Comparison of ENCODE assay signal across 20 cellular contexts in the genomic region with DNA sequence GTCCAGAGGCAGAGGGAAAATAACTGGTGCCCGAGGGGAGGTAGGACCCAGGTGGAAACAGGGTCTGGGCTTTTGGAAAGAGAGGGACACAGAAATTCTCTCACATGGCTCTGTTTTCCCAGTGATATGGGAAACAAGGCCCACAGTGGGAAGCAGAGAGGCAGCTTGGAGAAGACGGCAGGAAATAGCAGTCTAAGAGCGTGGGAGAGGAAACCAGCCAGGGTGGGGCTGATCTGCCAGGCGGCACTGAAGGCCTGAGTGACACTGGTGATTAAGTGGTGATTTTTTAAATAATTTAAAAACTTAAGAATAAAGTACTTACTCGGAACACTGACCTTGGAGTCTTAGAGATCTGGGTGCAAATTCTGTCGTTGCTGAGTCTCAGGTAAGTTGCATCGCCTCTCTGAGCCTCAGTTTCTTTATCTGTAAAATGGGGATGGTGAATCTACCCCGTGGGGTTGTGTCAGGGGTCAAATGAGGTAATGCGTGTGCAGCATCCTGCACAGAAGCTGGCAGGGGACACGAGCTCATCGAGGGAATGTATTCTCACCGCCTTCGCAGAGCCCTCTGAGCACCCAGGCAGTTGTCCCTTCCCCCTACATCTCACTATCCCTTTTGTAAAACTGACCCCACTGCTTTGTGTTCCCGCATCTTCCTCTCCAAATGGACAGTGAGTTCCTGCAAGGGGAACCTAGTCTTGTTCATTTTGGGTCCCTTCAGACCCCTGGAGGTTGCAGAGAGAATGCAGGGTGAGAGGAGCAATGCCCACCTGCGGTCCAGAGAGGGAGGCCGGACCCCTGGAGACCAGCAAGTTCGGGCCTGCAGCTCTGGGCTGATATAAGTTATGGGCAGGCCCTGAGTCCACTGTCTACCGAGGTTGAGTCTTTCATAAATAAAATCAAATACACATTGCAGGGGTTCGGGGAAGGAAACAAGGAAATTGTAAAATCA.
DNase-seq lines count a peak whose midpoint lies in the region; ATAC-seq, FAIRE-seq and TF ChIP-seq lines count a peak whose summit lies in the region.
"Had no signal": no experiment of that assay in that cellular context is flagged by ENCODE, and none has a peak within 500 bp of the region (broad histone marks: within the 10 kb centered on the region; RNA-seq: fewer than 3 reads in every experiment).

No MANE protein-coding gene starts in this region.

- in situ Hi-C loops in HepG2 (cut with HindIII; ENCODE audit: extremely low pct_ligation_motif_present, low pct_unique_long_range_greater_than_20kb): no loop called here

- BruUV-seq in HepG2 (replicated peaks; lab: Mats Ljungman, UMichigan): no TSS peak

- TF ChIP-seq CTCF in HepG2 (CRISPR knock-in tag; IDR thresholded peaks at IDR 0.05): no peak
- no peak for TF ChIP-seq CTCF in right lobe of liver (IDR thresholded peaks at IDR 0.05)
- TF ChIP-seq CTCF in OCI-LY1 (IDR thresholded peaks at IDR 0.05; ENCODE audit: low read length): 0 out of 2 replicates have a peak, but pooled peaks have one; percentile 8
- TF ChIP-seq CTCF in type B pancreatic cell (conservative IDR thresholded peaks at IDR 0.05): peak; percentile 43
- no peak for TF ChIP-seq CTCF in CD14-positive monocyte (IDR thresholded peaks at IDR 0.05)

- H4K20me1 ChIP-seq in HepG2 (ENCODE audit: insufficient read depth, low read length): no peaks in the 10 kb centered on the region
- H4K20me1 ChIP-seq in OCI-LY1 (ENCODE audit: insufficient read depth, low read length): no peaks in the 10 kb centered on the region

- H3K4me1 ChIP-seq in HepG2 (ENCODE audit: insufficient read depth, low read length) (no peaks in the 10 kb centered on the region), right lobe of liver (peaks cover 0 to 11% (median 5%) of the 10 kb centered on the region in 4 donors), OCI-LY1 (ENCODE audit: insufficient read depth, low read length, severe bottlenecking) (no peaks in the 10 kb centered on the region)
- H3K4me1 ChIP-seq: HAP-1, testis had no signal

- H3K9me3 Mint-ChIP-seq in type B pancreatic cell (no peaks in the 10 kb centered on the region), CD14-positive monocyte (peaks cover 0 to 2% (median 0%) of the 10 kb centered on the region in 7 donors)

- H3K36me3 ChIP-seq in HepG2 (replicated peaks in 1 of 2; ENCODE audit: control insufficient read depth in 1 of 2, insufficient read depth in 2 of 2, low read length in 2 of 2) (no peaks in the 10 kb centered on the region), right lobe of liver (no peaks in the 10 kb centered on the region), OCI-LY1 (ENCODE audit: insufficient read depth, low read length) (no peaks in the 10 kb centered on the region)
- H3K36me3 ChIP-seq: HAP-1 had no signal

- H3K9me3 ChIP-seq in HepG2 (ENCODE audit: low read length) (no peaks in the 10 kb centered on the region), right lobe of liver (no peaks in the 10 kb centered on the region), OCI-LY1 (ENCODE audit: low read length) (no peaks in the 10 kb centered on the region)
- H3K9me3 ChIP-seq: HAP-1, testis had no signal

- no peak for DNase-seq in HepG2 (ENCODE audit: low spot score)
- no peak for DNase-seq in right lobe of liver
- no peak for DNase-seq in left ventricle myocardium superior
- DNase-seq in type B pancreatic cell (ENCODE audit: extremely low spot score, unreplicated experiment): no peak
- DNase-seq in HT-29 (ENCODE audit: low spot score): no peak
- DNase-seq in CD14-positive monocyte (ENCODE audit: low spot score): no peak
- DNase-seq: activated CD8-positive, alpha-beta T cell treated with anti-CD3 and anti-CD28 coated beads, Interleukin-2, amount 10 ng/mL, durations not matched to agents 7 days and 5 days; cortex of kidney; left colon; NCI-H1694; NCI-H524 treated with DMSO at 0.1 percent for 48 hours; stimulated activated CD4-positive, alpha-beta T cell treated with anti-CD3 and anti-CD28 coated beads, Interleukin-2, amount 100 ng/mL, for 48 hours; stimulated activated CD8-positive, alpha-beta memory T cell treated with anti-CD3 and anti-CD28 coated beads, Interleukin-4, amount 100 ng/mL, for 48 hours; SW 1271; testis had no signal

- H3K4me3 ChIP-seq in HepG2 (replicated peaks in 1 of 3; ENCODE audit: insufficient read depth in 1 of 3, low read depth in 2 of 3, low read length in 3 of 3): no peak overlapping the region
- no peak overlapping the region for H3K4me3 ChIP-seq in right lobe of liver
- no peak overlapping the region for H3K4me3 ChIP-seq in OCI-LY1 (ENCODE audit: low read depth, low read length, poor library complexity, severe bottlenecking)
- H3K4me3 ChIP-seq: HAP-1, hepatocyte, testis had no signal

- H3K27me3 ChIP-seq in HepG2 (ENCODE audit: control insufficient read depth in 1 of 2, insufficient read depth in 2 of 2, low read length in 2 of 2) (peaks cover 0 to 45% of the 10 kb centered on the region in 2 experiments; a peak in 3 of 5 replicates), right lobe of liver (no peaks in the 10 kb centered on the region), OCI-LY1 (ENCODE audit: insufficient read depth, low read length) (no peaks in the 10 kb centered on the region)
- H3K27me3 ChIP-seq: hepatocyte, testis had no signal

- no peak overlapping the region for H3K4me2 ChIP-seq in HepG2 (ENCODE audit: low read depth, low read length)
- H3K4me2 ChIP-seq in OCI-LY1 (ENCODE audit: low read length): no peak overlapping the region
- H3K4me2 ChIP-seq: hepatocyte had no signal

- ATAC-seq in HepG2: peak; percentile 58
- no peak for ATAC-seq in right lobe of liver
- peak; percentile 70 for ATAC-seq in left ventricle myocardium superior
- no peak for ATAC-seq in HG02678 (IDR thresholded peaks at IDR 0.05; ENCODE audit: unreplicated experiment)
- ATAC-seq: activated CD8-positive, alpha-beta T cell treated with anti-CD3 and anti-CD28 coated beads, Interleukin-2, amount 10 ng/mL, durations not matched to agents 7 days and 5 days; left colon; sciatic nerve had no signal

- intact Hi-C loops in HepG2 (cut with micrococcal nuclease; ENCODE audit: unreplicated experiment) (no loop called here), right lobe of liver (cut with DNase I) (no loop called here), left ventricle myocardium superior (cut with micrococcal nuclease) (no loop called here), CD14-positive monocyte (cut with micrococcal nuclease) (no loop called here)

- H3K4me1 Mint-ChIP-seq in type B pancreatic cell (ENCODE audit: unreplicated experiment) (peaks cover 17% of the 10 kb centered on the region), CD14-positive monocyte (no peaks in the 10 kb centered on the region)

- no peak for TF ChIP-seq EP300 in HepG2 (IDR thresholded peaks at IDR 0.05; ENCODE audit: low read depth in 2 of 2, low read length in 2 of 2)
- no peak for TF ChIP-seq EP300 in HepG2 (CRISPR knock-in tag; IDR thresholded peaks at IDR 0.05; ENCODE audit: borderline replicate concordance)

- H3K9me2 ChIP-seq in OCI-LY1 (ENCODE audit: low read depth, low read length): no peaks in the 10 kb centered on the region

- H3K4me3 Mint-ChIP-seq in type B pancreatic cell: peak overlapping the region; percentile 25
- no peak overlapping the region for H3K4me3 Mint-ChIP-seq in CD14-positive monocyte
- H3K4me3 Mint-ChIP-seq: activated CD8-positive, alpha-beta T cell treated with anti-CD3 and anti-CD28 coated beads, Interleukin-2, amount 10 ng/mL, durations not matched to agents 7 days and 5 days had no signal

- H3F3A ChIP-seq in OCI-LY1 (ENCODE audit: insufficient read depth, low read length): no peaks in the 10 kb centered on the region

- H3K27ac ChIP-seq in HepG2 (ENCODE audit: extremely low read length, insufficient read depth, low read length) (no peak overlapping the region), right lobe of liver (no peak overlapping the region), OCI-LY1 (ENCODE audit: low read depth, low read length, poor library complexity, severe bottlenecking) (no peak overlapping the region)
- H3K27ac ChIP-seq: testis had no signal

- CTCF ChIA-PET in HepG2 (lab: Yijun Ruan, JAX; ENCODE audit: low intra/inter-chr PET ratio, low total read pairs): no interaction called here

- POLR2A ChIA-PET in HepG2 (lab: Yijun Ruan, JAX): no interaction called here

- H3K27me3 Mint-ChIP-seq in type B pancreatic cell (peaks cover 18% of the 10 kb centered on the region), CD14-positive monocyte (ENCODE audit: low read depth in 3 of 3) (peaks cover 4 to 9% (median 7%) of the 10 kb centered on the region in 3 donors)

- 14% methylated on average over 19 of the region's 19 CpGs for WGBS in HepG2 (ENCODE audit: low lambda C conversion rate)
- 57% methylated on average over 18 of the region's 19 CpGs for WGBS in right lobe of liver (ENCODE audit: insufficient coverage, low coverage, low lambda C conversion rate, missing lambda C conversion rate)

- H3K27ac Mint-ChIP-seq in type B pancreatic cell (no peak overlapping the region), CD14-positive monocyte (no peak overlapping the region)
- H3K27ac Mint-ChIP-seq: activated CD8-positive, alpha-beta T cell treated with anti-CD3 and anti-CD28 coated beads, Interleukin-2, amount 10 ng/mL, durations not matched to agents 7 days and 5 days had no signal

- H2AFZ ChIP-seq in HepG2 (ENCODE audit: low read length) (no peak overlapping the region), OCI-LY1 (ENCODE audit: low read length) (no peak overlapping the region)
- H2AFZ ChIP-seq: hepatocyte had no signal

- H3K36me3 Mint-ChIP-seq in type B pancreatic cell (no peaks in the 10 kb centered on the region), CD14-positive monocyte (no peaks in the 10 kb centered on the region)

- no peak for TF ChIP-seq RAD21 in HepG2 (CRISPR knock-in tag; IDR thresholded peaks at IDR 0.05)

- no peak for FAIRE-seq in HepG2 (lab: Jason Lieb, UNC)

- H3K79me2 ChIP-seq in HepG2 (ENCODE audit: insufficient read depth, low read length) (no peaks in the 10 kb centered on the region), OCI-LY1 (ENCODE audit: insufficient read depth, low read length) (no peaks in the 10 kb centered on the region)
- H3K79me2 ChIP-seq: hepatocyte had no signal

- no peak overlapping the region for H3K9ac ChIP-seq in HepG2 (ENCODE audit: insufficient read depth, low read depth, low read length)
- no peak overlapping the region for H3K9ac ChIP-seq in OCI-LY1 (ENCODE audit: low read length)

- TF ChIP-seq POLR2A in HepG2 (IDR thresholded peaks at IDR 0.05; ENCODE audit: insufficient read depth in 1 of 2, low read depth in 2 of 2, low read length in 2 of 2) (no peak), right lobe of liver (IDR thresholded peaks at IDR 0.05) (no peak)

TF ChIP-seq in HepG2, 621 proteins besides CTCF, POLR2A, EP300 and RAD21:
- TF ChIP-seq NFRKB (IDR thresholded peaks at IDR 0.05): no peak
- TF ChIP-seq ZNF629 (CRISPR knock-in tag; conservative IDR thresholded peaks at IDR 0.05): peak; percentile 42; the same call in 1 of the 2 replicates

Comparison
In these comparisons a context has a peak if more than half of its experiments do, and no peak if none do; other contexts are left out.
1. ATAC-seq: peak in HepG2 (single experiment) and left ventricle myocardium superior (single experiment); none in right lobe of liver (0 of 4) and HG02678 (single experiment).
2. CTCF ChIP-seq: peak in OCI-LY1 (single experiment) and type B pancreatic cell (single experiment); none in HepG2 (single experiment), right lobe of liver (0 of 4) and CD14-positive monocyte (single experiment).